ENCODE assay signal across 16 cellular contexts in genomic region chr15:43249236-43249635, GRCh38.
A peak's percentile ranks its signal among the peaks of the same experiment; 100 is the strongest.
DNase-seq lines count a peak whose midpoint lies in the region; ATAC-seq lines count a peak whose summit lies in the region.
"Had no signal": no experiment of that assay in that cellular context is flagged by ENCODE, and none has a peak within 500 bp of the region (broad histone marks: within the 10 kb centered on the region; RNA-seq: fewer than 3 reads in every experiment).

No MANE protein-coding gene starts in this region.

- H3K27me3 Mint-ChIP-seq in activated naive CD8-positive, alpha-beta T cell treated with anti-CD3 and anti-CD28 coated beads, Interleukin-2, amount 50 U/mL, for 24 hours, result peaks cover 4% of the 10 kb centered on the region

- H3K4me3 Mint-ChIP-seq in activated naive CD8-positive, alpha-beta T cell treated with anti-CD3 and anti-CD28 coated beads, Interleukin-2, amount 50 U/mL, for 24 hours, result peak overlapping the region; percentile 12
- H3K4me3 Mint-ChIP-seq: activated naive CD4-positive, alpha-beta T cell treated with anti-CD3 and anti-CD28 coated beads, Interleukin-2, amount 10 ng/mL, durations not matched to agents 7 days and 5 days had no signal

- peak overlapping the region; percentile 84 for H3K27ac Mint-ChIP-seq in activated naive CD8-positive, alpha-beta T cell treated with anti-CD3 and anti-CD28 coated beads, Interleukin-2, amount 50 U/mL, for 24 hours
- H3K27ac Mint-ChIP-seq: activated naive CD4-positive, alpha-beta T cell treated with anti-CD3 and anti-CD28 coated beads, Interleukin-2, amount 10 ng/mL, durations not matched to agents 7 days and 5 days had no signal

- ATAC-seq in GM19463 (IDR thresholded peaks at IDR 0.05; ENCODE audit: unreplicated experiment), result peak; percentile 3
- ATAC-seq in HG03108 (IDR thresholded peaks at IDR 0.05; ENCODE audit: unreplicated experiment), result peak; percentile 2
- no peak for ATAC-seq in activated naive CD8-positive, alpha-beta T cell treated with anti-CD3 and anti-CD28 coated beads, Interleukin-2, amount 50 U/mL, for 24 hours
- no peak for ATAC-seq in GM18520 (IDR thresholded peaks at IDR 0.05; ENCODE audit: unreplicated experiment)
- ATAC-seq: esophagus mucosa, mucosa of descending colon had no signal

- H3K4me1 Mint-ChIP-seq in activated naive CD8-positive, alpha-beta T cell treated with anti-CD3 and anti-CD28 coated beads, Interleukin-2, amount 50 U/mL, for 24 hours, result peaks cover 55% of the 10 kb centered on the region

- H3K9me3 Mint-ChIP-seq in activated naive CD8-positive, alpha-beta T cell treated with anti-CD3 and anti-CD28 coated beads, Interleukin-2, amount 50 U/mL, for 24 hours, result no peaks in the 10 kb centered on the region
- H3K9me3 Mint-ChIP-seq: activated naive CD4-positive, alpha-beta T cell treated with anti-CD3 and anti-CD28 coated beads, Interleukin-2, amount 10 ng/mL, durations not matched to agents 7 days and 5 days had no signal

- DNase-seq in activated naive CD8-positive, alpha-beta T cell treated with anti-CD3 and anti-CD28 coated beads, Interleukin-2, amount 50 U/mL, for 24 hours, result no peak
- DNase-seq in NOMO-1 treated with DMSO at 0.1 percent for 48 hours (lab: John Stamatoyannopoulos, UW; ENCODE audit: unreplicated experiment) (no peak), AML-193 (lab: John Stamatoyannopoulos, UW) (no peak)
- no peak for DNase-seq in stimulated activated CD4-positive, alpha-beta T cell treated with anti-CD3 and anti-CD28 coated beads, Interleukin-4, amount 100 ng/mL, for 1 hour
- DNase-seq: activated CD4-positive, alpha-beta T cell treated with anti-CD3 and anti-CD28 coated beads for 4 hours; activated naive CD4-positive, alpha-beta T cell treated with anti-CD3 and anti-CD28 coated beads, Interleukin-2, amount 10 ng/mL, durations not matched to agents 7 days and 5 days; mucosa of descending colon; NCI-H2171; stimulated activated CD4-positive, alpha-beta T cell treated with anti-CD3 and anti-CD28 coated beads, Interleukin-2, amount 100 ng/mL, for 24 hours; stomach had no signal

- peak overlapping the region; percentile 5; the same call in 1 of the 2 replicates for H3K4me3 ChIP-seq in GM08714 (ENCODE audit: low read length)
- H3K4me3 ChIP-seq: MG63, mucosa of descending colon, stomach had no signal

- no peaks in the 10 kb centered on the region for H3K36me3 Mint-ChIP-seq in activated naive CD8-positive, alpha-beta T cell treated with anti-CD3 and anti-CD28 coated beads, Interleukin-2, amount 50 U/mL, for 24 hours (ENCODE audit: low read depth)
- H3K36me3 Mint-ChIP-seq: activated naive CD4-positive, alpha-beta T cell treated with anti-CD3 and anti-CD28 coated beads, Interleukin-2, amount 10 ng/mL, durations not matched to agents 7 days and 5 days had no signal

Comparison
In these comparisons a context has a peak if more than half of its experiments do, and no peak if none do; other contexts are left out.
1. ATAC-seq: peak in GM19463 (single experiment) and HG03108 (single experiment); none in activated naive CD8-positive, alpha-beta T cell treated with anti-CD3 and anti-CD28 coated beads, Interleukin-2, amount 50 U/mL, for 24 hours (single experiment) and GM18520 (single experiment).